Comparison of ENCODE assay signal across 8 cellular contexts in the genomic region with DNA sequence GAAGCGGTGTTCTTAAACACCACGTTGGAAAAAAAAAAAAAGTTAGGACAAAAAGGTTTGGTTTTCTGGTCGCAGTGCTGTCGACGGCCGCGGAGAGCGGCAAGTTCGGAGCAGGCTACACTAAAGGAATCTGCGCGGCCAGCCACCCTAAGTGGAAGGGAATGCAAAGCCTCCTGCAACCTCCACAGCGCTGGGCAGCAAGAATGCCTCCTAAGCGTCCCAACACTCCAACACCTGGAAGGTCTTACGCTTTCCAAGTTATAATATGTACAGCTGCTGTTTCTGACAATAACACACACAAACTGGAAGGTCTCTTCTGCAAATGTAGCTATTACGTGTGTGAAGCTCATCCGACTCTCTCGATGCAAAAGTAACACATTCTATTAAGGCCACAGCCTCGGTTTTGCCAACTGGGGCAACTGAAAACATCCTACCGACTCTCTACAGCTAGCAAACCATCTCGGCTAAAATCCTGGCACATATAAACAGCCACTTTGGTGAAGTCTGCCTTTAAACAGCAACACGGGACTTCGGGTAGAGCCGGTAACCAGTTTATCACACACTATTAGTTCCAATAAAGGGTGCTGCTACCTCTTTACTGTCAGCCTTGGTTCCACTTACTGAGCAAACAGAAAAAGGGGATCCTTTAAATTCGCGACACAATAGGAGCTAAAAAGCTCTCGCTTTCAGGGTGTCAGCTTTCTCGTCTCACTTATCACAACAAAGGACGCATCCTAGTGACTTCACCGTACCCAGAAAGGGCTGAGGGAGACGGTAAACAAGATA. TPM values are rescaled to one million over a fixed set of nuclear protein-coding genes. Genes with fewer than 3 reads are reported as not detected.
DNase-seq lines count a peak whose midpoint lies in the region; TF ChIP-seq lines count a peak whose summit lies in the region.

No MANE protein-coding gene starts in this region.

- peak overlapping the region; percentile 99 for H3K27ac ChIP-seq in vagina

- H3K36me3 ChIP-seq in vagina = no peaks in the 10 kb centered on the region

- DNase-seq in HEK293T (ENCODE audit: extremely low spot score) = peak; percentile 30
- peak; percentile 39 for DNase-seq in NCI-H2227 treated with DMSO at 0.1 percent for 48 hours (lab: John Stamatoyannopoulos, UW)
- peak; percentile 8 for DNase-seq in activated T-helper 1 cell treated with anti-CD3 and anti-CD28 coated beads, Interleukin-12 subunit alpha, Interleukin-12 subunit beta, Interleukin-2, Interleukin-4 antibody, amounts not matched to agents 30 ng/mL and 10 ng/mL and 1 ng/mL, durations not matched to agents 14 hours and 24 hours and 36 hours (ENCODE audit: low spot score)
- DNase-seq in foreskin fibroblast = peak; percentile 70 to 88
- DNase-seq in vagina (ENCODE audit: extremely low spot score in 2 of 2) = no peak
- DNase-seq in ureter (ENCODE audit: low spot score) = no peak

- CTCF ChIA-PET in HEK293T (lab: Yijun Ruan, JAX) = interaction anchor here (1.1 to 1.5 kb wide), 2 partner anchors 8 to 168 kb away, joined by 3 to 5 read pairs; no protein-coding TSS in a partner anchor

- intact Hi-C loops in activated T-helper 1 cell treated with anti-CD3 and anti-CD28 coated beads, Interleukin-12 subunit alpha, Interleukin-12 subunit beta, Interleukin-2, Interleukin-4 antibody, amounts not matched to agents 30 ng/mL and 10 ng/mL and 1 ng/mL, durations not matched to agents 14 hours and 24 hours and 36 hours (cut with micrococcal nuclease) = loop anchor here (1.0 to 10.0 kb wide), 7 partner anchors 61 to 455 kb away; partner anchors contain the start of genes LIAS, RPL9, UBE2K and UGDH
- intact Hi-C loops in vagina (cut with DNase I) = loop anchor here (5.0 kb wide), 1 partner anchor 110 kb away; the partner anchor contains the start of gene UGDH

- H3K27me3 ChIP-seq in vagina = no peaks in the 10 kb centered on the region

- POLR2A ChIA-PET in HEK293T (lab: Yijun Ruan, JAX) = interaction anchor here (0.6 to 2.4 kb wide), 15 partner anchors 8 to 179 kb away, joined by 3 to 20 read pairs (median 5); partner anchors contain the start of genes LIAS, RPL9, UBE2K and UGDH

- H3K4me1 ChIP-seq in vagina = peaks cover 40% of the 10 kb centered on the region

- H3K9me3 Mint-ChIP-seq in activated T-helper 1 cell treated with anti-CD3 and anti-CD28 coated beads, Interleukin-12 subunit alpha, Interleukin-12 subunit beta, Interleukin-2, Interleukin-4 antibody, amounts not matched to agents 30 ng/mL and 10 ng/mL and 1 ng/mL, durations not matched to agents 14 hours and 24 hours and 36 hours = no peaks in the 10 kb centered on the region
- H3K9me3 Mint-ChIP-seq in nephron = no peaks in the 10 kb centered on the region

- TF ChIP-seq POLR2A in vagina (IDR thresholded peaks at IDR 0.05) = no peak

- H3K27me3 Mint-ChIP-seq in activated T-helper 1 cell treated with anti-CD3 and anti-CD28 coated beads, Interleukin-12 subunit alpha, Interleukin-12 subunit beta, Interleukin-2, Interleukin-4 antibody, amounts not matched to agents 30 ng/mL and 10 ng/mL and 1 ng/mL, durations not matched to agents 14 hours and 24 hours and 36 hours (ENCODE audit: insufficient read depth) = peaks cover 24% of the 10 kb centered on the region
- H3K27me3 Mint-ChIP-seq in nephron (ENCODE audit: low read depth) = no peaks in the 10 kb centered on the region

- no peaks in the 10 kb centered on the region for H3K9me3 ChIP-seq in vagina

- peak overlapping the region; percentile 95 for H3K4me3 ChIP-seq in GM08714 (ENCODE audit: low read length)
- H3K4me3 ChIP-seq in foreskin fibroblast (ENCODE audit: low read depth in 1 of 2, low read length in 2 of 2) = peak overlapping the region; percentile 72 to 89
- peak overlapping the region; percentile 94 to 97 for H3K4me3 ChIP-seq in vagina

- H3K4me3 Mint-ChIP-seq in activated T-helper 1 cell treated with anti-CD3 and anti-CD28 coated beads, Interleukin-12 subunit alpha, Interleukin-12 subunit beta, Interleukin-2, Interleukin-4 antibody, amounts not matched to agents 30 ng/mL and 10 ng/mL and 1 ng/mL, durations not matched to agents 14 hours and 24 hours and 36 hours = peak overlapping the region; percentile 87
- peak overlapping the region; percentile 89 to 92 (median 92) for H3K4me3 Mint-ChIP-seq in nephron

- H3K4me1 Mint-ChIP-seq in activated T-helper 1 cell treated with anti-CD3 and anti-CD28 coated beads, Interleukin-12 subunit alpha, Interleukin-12 subunit beta, Interleukin-2, Interleukin-4 antibody, amounts not matched to agents 30 ng/mL and 10 ng/mL and 1 ng/mL, durations not matched to agents 14 hours and 24 hours and 36 hours (ENCODE audit: low read depth) = peaks cover 22% of the 10 kb centered on the region
- H3K4me1 Mint-ChIP-seq in nephron = peaks cover 34% of the 10 kb centered on the region

- TF ChIP-seq CTCF in foreskin fibroblast (IDR thresholded peaks at IDR 0.05; ENCODE audit: low read depth, low read length) (no peak), nephron (IDR thresholded peaks at IDR 0.05; ENCODE audit: unreplicated experiment in 3 of 3) (no peak), vagina (IDR thresholded peaks at IDR 0.05) (no peak)

- H3K36me3 Mint-ChIP-seq in activated T-helper 1 cell treated with anti-CD3 and anti-CD28 coated beads, Interleukin-12 subunit alpha, Interleukin-12 subunit beta, Interleukin-2, Interleukin-4 antibody, amounts not matched to agents 30 ng/mL and 10 ng/mL and 1 ng/mL, durations not matched to agents 14 hours and 24 hours and 36 hours (ENCODE audit: low read depth) = peaks cover 2% of the 10 kb centered on the region
- H3K36me3 Mint-ChIP-seq in nephron (ENCODE audit: low read depth) = no peaks in the 10 kb centered on the region

- H3K27ac Mint-ChIP-seq in activated T-helper 1 cell treated with anti-CD3 and anti-CD28 coated beads, Interleukin-12 subunit alpha, Interleukin-12 subunit beta, Interleukin-2, Interleukin-4 antibody, amounts not matched to agents 30 ng/mL and 10 ng/mL and 1 ng/mL, durations not matched to agents 14 hours and 24 hours and 36 hours = peak overlapping the region; percentile 83
- peak overlapping the region; percentile 89 to 99 (median 93) for H3K27ac Mint-ChIP-seq in nephron

TF ChIP-seq in HEK293T, 16 proteins besides CTCF, POLR2A, EP300 and RAD21:
- TF ChIP-seq L3MBTL2 (conservative IDR thresholded peaks at IDR 0.05) (no peak), SUZ12 (IDR thresholded peaks at IDR 0.05) (no peak), CTBP1 (IDR thresholded peaks at IDR 0.05; ENCODE audit: borderline replicate concordance) (no peak), FOXK2 (IDR thresholded peaks at IDR 0.05) (no peak), SP1 (IDR thresholded peaks at IDR 0.05) (no peak), HDGF (IDR thresholded peaks at IDR 0.05; ENCODE audit: borderline replicate concordance) (no peak), LEF1 (IDR thresholded peaks at IDR 0.05; ENCODE audit: borderline replicate concordance) (no peak), ARNT (IDR thresholded peaks at IDR 0.05) (no peak), FOXA1 (IDR thresholded peaks at IDR 0.05) (no peak), FOXM1 (IDR thresholded peaks at IDR 0.05; ENCODE audit: borderline replicate concordance) (no peak), NFRKB (IDR thresholded peaks at IDR 0.05) (no peak), ELF4 (IDR thresholded peaks at IDR 0.05) (no peak), BHLHE40 (IDR thresholded peaks at IDR 0.05; ENCODE audit: borderline replicate concordance) (no peak), TARDBP (IDR thresholded peaks at IDR 0.05) (no peak), ZNF384 (IDR thresholded peaks at IDR 0.05) (no peak)
- TF ChIP-seq, protein P1, sequence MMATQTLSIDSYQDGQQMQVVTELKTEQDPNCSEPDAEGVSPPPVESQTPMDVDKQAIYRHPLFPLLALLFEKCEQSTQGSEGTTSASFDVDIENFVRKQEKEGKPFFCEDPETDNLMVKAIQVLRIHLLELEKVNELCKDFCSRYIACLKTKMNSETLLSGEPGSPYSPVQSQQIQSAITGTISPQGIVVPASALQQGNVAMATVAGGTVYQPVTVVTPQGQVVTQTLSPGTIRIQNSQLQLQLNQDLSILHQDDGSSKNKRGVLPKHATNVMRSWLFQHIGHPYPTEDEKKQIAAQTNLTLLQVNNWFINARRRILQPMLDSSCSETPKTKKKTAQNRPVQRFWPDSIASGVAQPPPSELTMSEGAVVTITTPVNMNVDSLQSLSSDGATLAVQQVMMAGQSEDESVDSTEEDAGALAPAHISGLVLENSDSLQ (IDR thresholded peaks at IDR 0.05) = no peak

RNA-seq across cellular contexts. Expression of gene SMIM14, which starts 0.9 kb away (rescaled TPM):
- 0.76 and 1.6 TPM in 2 replicates for total RNA-seq in activated T-helper 1 cell treated with anti-CD3 and anti-CD28 coated beads, Interleukin-12 subunit alpha, Interleukin-12 subunit beta, Interleukin-2, Interleukin-4 antibody, amounts not matched to agents 30 ng/mL and 10 ng/mL and 1 ng/mL, durations not matched to agents 14 hours and 24 hours and 36 hours
- total RNA-seq in vagina = 23.8 TPM
- 48.6 TPM for total RNA-seq in ureter

Comparison
In these comparisons a context has a peak if more than half of its experiments do, and no peak if none do; other contexts are left out.
1. DNase-seq: peak in HEK293T (single experiment), NCI-H2227 treated with DMSO at 0.1 percent for 48 hours (single experiment), activated T-helper 1 cell treated with anti-CD3 and anti-CD28 coated beads, Interleukin-12 subunit alpha, Interleukin-12 subunit beta, Interleukin-2, Interleukin-4 antibody, amounts not matched to agents 30 ng/mL and 10 ng/mL and 1 ng/mL, durations not matched to agents 14 hours and 24 hours and 36 hours (single experiment) and foreskin fibroblast (2 of 2); none in vagina (0 of 2) and ureter (single experiment).
2. Peak in every context shown above with its lines, with median percentiles within 50 percentile points of each other: H3K4me3 ChIP-seq.